Comparison of ENCODE assay signal across 35 cellular contexts in the genomic region with DNA sequence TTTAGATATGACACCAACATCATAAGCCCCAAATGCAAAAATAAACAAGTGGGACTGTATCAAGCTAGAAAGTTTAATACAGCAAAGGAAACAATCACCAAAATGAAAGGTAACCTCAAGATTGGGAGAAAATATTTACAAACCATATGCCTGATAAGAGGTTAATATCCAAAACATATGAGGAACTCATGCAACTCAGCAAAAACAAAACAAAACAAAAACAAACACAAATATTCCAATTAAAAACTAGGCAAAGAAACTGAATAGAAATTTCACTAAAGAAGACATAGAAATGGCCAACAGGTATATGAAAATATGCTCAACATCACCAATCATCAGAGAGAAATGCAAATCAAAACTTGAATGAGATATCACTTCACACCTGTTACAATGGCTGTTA.
"Had no signal": no experiment of that assay in that cellular context is flagged by ENCODE, and none has a peak within 500 bp of the region (broad histone marks: within the 10 kb centered on the region; RNA-seq: fewer than 3 reads in every experiment).

No MANE protein-coding gene starts in this region.

- H3K4me2 ChIP-seq: KMS-11 had no signal

- H3K4me3 ChIP-seq: MG63 had no signal

- DNase-seq: Karpas-422, Kasumi-1, MG63, MM.1S, MV-4-11, NCI-H1048, NCI-H1092, NCI-H1092 treated with DMSO at 0.1 percent for 48 hours, NCI-H1105, NCI-H1105 treated with DMSO at 0.1 percent for 48 hours, NCI-H1417, NCI-H1417 treated with DMSO at 0.1 percent for 48 hours, NCI-H1436, NCI-H1436 treated with DMSO at 0.1 percent for 48 hours, NCI-H146, NCI-H1694, NCI-H1694 treated with DMSO at 0.1 percent for 48 hours, NCI-H187, NCI-H187 treated with DMSO at 0.1 percent for 48 hours, NCI-H1930, NCI-H2029, NCI-H2029 treated with DMSO at 0.1 percent for 48 hours, NCI-H2081, NCI-H2081 treated with DMSO at 0.1 percent for 48 hours, NCI-H2107, NCI-H2171, NCI-H2171 treated with DMSO at 0.1 percent for 48 hours, NCI-H2227 treated with DMSO at 0.1 percent for 48 hours, NCI-H226, NCI-H345, NCI-H446, NCI-H446 treated with DMSO at 0.1 percent for 48 hours, NCI-H510A, NCI-H510A treated with DMSO at 0.1 percent for 48 hours had no signal

- H3K36me3 ChIP-seq: MG63 had no signal

- H3K9ac ChIP-seq: KMS-11 had no signal

- H3K27ac ChIP-seq: KMS-11 had no signal
